In the genomic region with DNA sequence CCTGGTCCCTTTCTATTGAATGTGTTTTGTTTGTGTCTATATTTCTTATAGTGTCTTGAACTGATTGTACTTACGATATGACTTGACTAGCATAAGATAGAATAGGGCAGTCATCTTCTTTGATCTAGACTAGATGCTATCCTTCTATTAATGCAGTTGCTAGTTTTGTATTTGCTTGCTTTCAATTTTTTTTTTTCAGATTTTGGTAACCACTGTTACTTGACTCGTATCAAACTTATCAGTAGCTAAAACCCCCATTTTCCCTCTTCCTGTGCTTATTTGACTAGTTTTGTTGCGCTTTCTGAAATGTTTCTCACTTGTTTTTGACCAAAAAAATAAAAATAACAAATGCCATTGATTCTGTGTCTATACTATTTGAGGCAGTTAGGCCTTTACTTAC, we compare ENCODE assay signal across 17 cellular contexts.
DNase-seq lines count a peak whose midpoint lies in the region; ATAC-seq and TF ChIP-seq lines count a peak whose summit lies in the region.
"Had no signal": no experiment of that assay in that cellular context is flagged by ENCODE, and none has a peak within 500 bp of the region (broad histone marks: within the 10 kb centered on the region; RNA-seq: fewer than 3 reads in every experiment).

No MANE protein-coding gene starts in this region.

- peaks cover 28% of the 10 kb centered on the region for H3K9me3 Mint-ChIP-seq in T-helper 1 cell treated with Interleukin-12 subunit alpha and Interleukin-12 subunit beta and Interleukin-4 antibody, amounts not matched to agents 30 μg/mL and 1 μg/mL, for 36 hours
- no peaks in the 10 kb centered on the region for H3K9me3 Mint-ChIP-seq in activated T-cell treated with anti-CD3 and anti-CD28 coated beads, Interleukin-2, amount 50 U/mL, for 72 hours
- peaks cover 14% of the 10 kb centered on the region for H3K9me3 Mint-ChIP-seq in T-helper 2 cell treated with Interferon-gamma antibody and Interleukin-4, amounts not matched to agents 5 μg/mL and 100 μg/mL, for 36 hours
- H3K9me3 Mint-ChIP-seq: CD8-positive, alpha-beta T cell; HFFc6 had no signal

- H3K4me3 ChIP-seq in smooth muscle cell = no peak overlapping the region

- H3K27me3 Mint-ChIP-seq in T-helper 1 cell treated with Interleukin-12 subunit alpha and Interleukin-12 subunit beta and Interleukin-4 antibody, amounts not matched to agents 30 μg/mL and 1 μg/mL, for 36 hours (ENCODE audit: low read depth) = peaks cover 34% of the 10 kb centered on the region
- peaks cover 68% of the 10 kb centered on the region for H3K27me3 Mint-ChIP-seq in activated T-cell treated with anti-CD3 and anti-CD28 coated beads, Interleukin-2, amount 50 U/mL, for 72 hours (ENCODE audit: low read depth)
- peaks cover 34% of the 10 kb centered on the region for H3K27me3 Mint-ChIP-seq in T-helper 2 cell treated with Interferon-gamma antibody and Interleukin-4, amounts not matched to agents 5 μg/mL and 100 μg/mL, for 36 hours (ENCODE audit: low read depth)

- no peaks in the 10 kb centered on the region for H3K27me3 ChIP-seq in smooth muscle cell (ENCODE audit: low read depth)

- no peaks in the 10 kb centered on the region for H4K20me1 ChIP-seq in smooth muscle cell (ENCODE audit: low read depth)

- H3F3A ChIP-seq in smooth muscle cell (ENCODE audit: low read depth) = no peaks in the 10 kb centered on the region

- peak overlapping the region; percentile 22 for H3K4me3 Mint-ChIP-seq in T-helper 1 cell treated with Interleukin-12 subunit alpha and Interleukin-12 subunit beta and Interleukin-4 antibody, amounts not matched to agents 30 μg/mL and 1 μg/mL, for 36 hours
- peak overlapping the region in 1 of 2 donors; percentile 26 for H3K4me3 Mint-ChIP-seq in activated T-cell treated with anti-CD3 and anti-CD28 coated beads, Interleukin-2, amount 50 U/mL, for 72 hours
- H3K4me3 Mint-ChIP-seq in T-helper 2 cell treated with Interferon-gamma antibody and Interleukin-4, amounts not matched to agents 5 μg/mL and 100 μg/mL, for 36 hours = peak overlapping the region; percentile 38
- H3K4me3 Mint-ChIP-seq: CD14-positive monocyte; CD8-positive, alpha-beta T cell; HFFc6 had no signal

- ATAC-seq in activated T-cell treated with anti-CD3 and anti-CD28 coated beads, Interleukin-2, amount 50 U/mL, for 72 hours (replicated peaks in 1 of 2) = no peak
- ATAC-seq: CD8-positive, alpha-beta T cell had no signal

- no peak for TF ChIP-seq CTCF in smooth muscle cell (IDR thresholded peaks at IDR 0.05; ENCODE audit: borderline replicate concordance, insufficient read depth, poor library complexity, severe bottlenecking)

- peak overlapping the region; percentile 46 for H2AFZ ChIP-seq in smooth muscle cell (ENCODE audit: low read depth)

- H3K27ac Mint-ChIP-seq in T-helper 1 cell treated with Interleukin-12 subunit alpha and Interleukin-12 subunit beta and Interleukin-4 antibody, amounts not matched to agents 30 μg/mL and 1 μg/mL, for 36 hours = peak overlapping the region; percentile 83
- peak overlapping the region; percentile 8 for H3K27ac Mint-ChIP-seq in activated T-cell treated with anti-CD3 and anti-CD28 coated beads, Interleukin-2, amount 50 U/mL, for 72 hours
- H3K27ac Mint-ChIP-seq in T-helper 2 cell treated with Interferon-gamma antibody and Interleukin-4, amounts not matched to agents 5 μg/mL and 100 μg/mL, for 36 hours = peak overlapping the region; percentile 86
- H3K27ac Mint-ChIP-seq: CD14-positive monocyte; CD8-positive, alpha-beta T cell; HFFc6 had no signal

- H3K4me2 ChIP-seq in smooth muscle cell = no peak overlapping the region

- H3K36me3 ChIP-seq in smooth muscle cell (ENCODE audit: low read depth) = no peaks in the 10 kb centered on the region

- peaks cover 6% of the 10 kb centered on the region for H3K4me1 ChIP-seq in smooth muscle cell (ENCODE audit: low read depth)

- peaks cover 61% of the 10 kb centered on the region for H3K4me1 Mint-ChIP-seq in T-helper 1 cell treated with Interleukin-12 subunit alpha and Interleukin-12 subunit beta and Interleukin-4 antibody, amounts not matched to agents 30 μg/mL and 1 μg/mL, for 36 hours (ENCODE audit: low read depth)
- peaks cover 60% of the 10 kb centered on the region for H3K4me1 Mint-ChIP-seq in activated T-cell treated with anti-CD3 and anti-CD28 coated beads, Interleukin-2, amount 50 U/mL, for 72 hours (ENCODE audit: low read depth)
- peaks cover 62% of the 10 kb centered on the region for H3K4me1 Mint-ChIP-seq in T-helper 2 cell treated with Interferon-gamma antibody and Interleukin-4, amounts not matched to agents 5 μg/mL and 100 μg/mL, for 36 hours (ENCODE audit: low read depth)
- H3K4me1 Mint-ChIP-seq: CD14-positive monocyte had no signal

- peaks cover 31% of the 10 kb centered on the region for H3K36me3 Mint-ChIP-seq in T-helper 1 cell treated with Interleukin-12 subunit alpha and Interleukin-12 subunit beta and Interleukin-4 antibody, amounts not matched to agents 30 μg/mL and 1 μg/mL, for 36 hours (ENCODE audit: low read depth)
- peaks cover 5% of the 10 kb centered on the region in 2 donors for H3K36me3 Mint-ChIP-seq in activated T-cell treated with anti-CD3 and anti-CD28 coated beads, Interleukin-2, amount 50 U/mL, for 72 hours (ENCODE audit: insufficient read depth in 2 of 2)
- H3K36me3 Mint-ChIP-seq in T-helper 2 cell treated with Interferon-gamma antibody and Interleukin-4, amounts not matched to agents 5 μg/mL and 100 μg/mL, for 36 hours (ENCODE audit: low read depth) = peaks cover 26% of the 10 kb centered on the region
- H3K36me3 Mint-ChIP-seq: CD14-positive monocyte; CD8-positive, alpha-beta T cell had no signal

- H3K9ac ChIP-seq in smooth muscle cell (ENCODE audit: low read depth) = no peak overlapping the region

- H3K9me3 ChIP-seq in smooth muscle cell (replicated peaks; ENCODE audit: low read depth) = no peaks in the 10 kb centered on the region

- no peak overlapping the region for H3K27ac ChIP-seq in smooth muscle cell (ENCODE audit: low read depth)
- H3K27ac ChIP-seq: 22Rv1, HL-60 had no signal

- 87% methylated on average over 3 of the region's 3 CpGs for WGBS in smooth muscle cell (ENCODE audit: low lambda C conversion rate)

- DNase-seq in T-helper 1 cell = no peak
- no peak for DNase-seq in activated T-cell treated with anti-CD3 and anti-CD28 coated beads, Interleukin-2, amount 50 U/mL, for 72 hours
- no peak for DNase-seq in activated T-cell treated with anti-CD3 and anti-CD28 coated beads for 4 hours
- DNase-seq in T-helper 2 cell treated with Interferon-gamma antibody and Interleukin-4, amounts not matched to agents 5 μg/mL and 100 μg/mL, for 36 hours (ENCODE audit: low spot score) = no peak
- DNase-seq in smooth muscle cell (lab: John Stamatoyannopoulos, UW; ENCODE audit: unreplicated experiment) = no peak
- DNase-seq in NCI-H2081 treated with DMSO at 0.1 percent for 48 hours (lab: John Stamatoyannopoulos, UW) = no peak
- no peak for DNase-seq in NAMALWA (ENCODE audit: low spot score)
- DNase-seq: CD8-positive, alpha-beta T cell; COR-L47; DND-41; GDM1; HCEC 1CT; HFFc6 had no signal

- H3K79me2 ChIP-seq in smooth muscle cell (ENCODE audit: low read depth) = no peaks in the 10 kb centered on the region

Comparison
In these comparisons a context has a peak if more than half of its experiments do, and no peak if none do; other contexts are left out.
1. H3K27ac Mint-ChIP-seq: peak in every context shown above with its lines; median percentile 86 in T-helper 2 cell treated with Interferon-gamma antibody and Interleukin-4, amounts not matched to agents 5 μg/mL and 100 μg/mL, for 36 hours; 83 in T-helper 1 cell treated with Interleukin-12 subunit alpha and Interleukin-12 subunit beta and Interleukin-4 antibody, amounts not matched to agents 30 μg/mL and 1 μg/mL, for 36 hours; 8 in activated T-cell treated with anti-CD3 and anti-CD28 coated beads, Interleukin-2, amount 50 U/mL, for 72 hours.